20 cellular contexts compared by ENCODE assay signal in the genomic region with DNA sequence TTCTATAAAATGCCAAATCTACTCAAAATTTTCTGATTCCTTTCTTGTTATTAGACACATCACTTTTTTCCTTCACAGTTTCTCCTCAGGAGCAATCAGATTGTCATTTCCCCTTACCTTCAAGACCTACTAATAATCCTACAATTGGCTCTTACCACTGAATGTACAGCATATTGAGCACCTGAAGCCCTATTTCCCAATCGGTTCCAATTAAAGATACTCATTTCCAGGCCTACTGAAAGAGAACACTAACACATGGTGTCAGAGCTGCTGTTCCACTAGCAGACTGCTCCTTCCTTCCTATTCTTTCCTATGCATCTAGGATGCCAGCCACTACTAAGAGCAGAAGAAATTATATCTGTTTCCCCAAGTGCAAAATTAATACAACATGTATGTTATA. TPM values are rescaled to one million over a fixed set of nuclear protein-coding genes. Genes with fewer than 3 reads are reported as not detected.
DNase-seq lines count a peak whose midpoint lies in the region; ATAC-seq and TF ChIP-seq lines count a peak whose summit lies in the region.
"Had no signal": no experiment of that assay in that cellular context is flagged by ENCODE, and none has a peak within 500 bp of the region (broad histone marks: within the 10 kb centered on the region; RNA-seq: fewer than 3 reads in every experiment).

No MANE protein-coding gene starts in this region.

- peak overlapping the region in 4 of 5 experiments; percentile 10 to 92 (median 59) for H3K27ac Mint-ChIP-seq in brain
- H3K27ac Mint-ChIP-seq in glutamatergic neuron (ENCODE audit: unreplicated experiment) = peak overlapping the region; percentile 31
- H3K27ac Mint-ChIP-seq: B cell; CD4-positive, CD25-positive, alpha-beta regulatory T cell; CD8-positive, alpha-beta T cell; HFFc6 had no signal

- no peak overlapping the region for H3K4me3 ChIP-seq in coronary artery
- H3K4me3 ChIP-seq: BLaER1, GM12878, HAP-1 had no signal

- no peak overlapping the region for H3K27ac ChIP-seq in coronary artery
- H3K27ac ChIP-seq: BLaER1, C4-2B had no signal

- DNase-seq in Ammon's horn (ENCODE audit: low spot score) = peak; percentile 20
- peak; percentile 63 for DNase-seq in DMS 273 (lab: John Stamatoyannopoulos, UW; ENCODE audit: unreplicated experiment)
- DNase-seq in glutamatergic neuron = no peak
- DNase-seq in GM10266 (ENCODE audit: extremely low spot score) = no peak
- DNase-seq in coronary artery (ENCODE audit: low spot score) = no peak
- DNase-seq: Caco-2; CD4-positive, CD25-positive, alpha-beta regulatory T cell; CD8-positive, alpha-beta T cell; DMS53; DMS79 treated with DMSO at 0.1 percent for 48 hours; GOT3; HFFc6 had no signal

- no peak for ATAC-seq in HG03045 (IDR thresholded peaks at IDR 0.05; ENCODE audit: unreplicated experiment)
- ATAC-seq in GM19452 (IDR thresholded peaks at IDR 0.05; ENCODE audit: unreplicated experiment) = no peak
- ATAC-seq: CD8-positive, alpha-beta T cell; GM12878 had no signal

- H3K9me3 Mint-ChIP-seq in brain (peaks cover 0 to 8% (median 0%) of the 10 kb centered on the region in 5 experiments), glutamatergic neuron (ENCODE audit: unreplicated experiment) (no peaks in the 10 kb centered on the region)
- H3K9me3 Mint-ChIP-seq: CD8-positive, alpha-beta T cell; HFFc6 had no signal

- H3K4me3 Mint-ChIP-seq in brain = peak overlapping the region in 2 of 5 experiments; percentile 34 to 59
- H3K4me3 Mint-ChIP-seq in glutamatergic neuron (ENCODE audit: unreplicated experiment) = no peak overlapping the region
- H3K4me3 Mint-ChIP-seq: B cell; CD4-positive, CD25-positive, alpha-beta regulatory T cell; CD8-positive, alpha-beta T cell; HFFc6 had no signal

- H3K36me3 Mint-ChIP-seq in brain (peaks cover 61% of the 10 kb centered on the region), glutamatergic neuron (ENCODE audit: unreplicated experiment) (peaks cover 5% of the 10 kb centered on the region)

- H3K27me3 Mint-ChIP-seq in brain (no peaks in the 10 kb centered on the region), glutamatergic neuron (ENCODE audit: unreplicated experiment) (peaks cover 1% of the 10 kb centered on the region)
- H3K27me3 Mint-ChIP-seq: B cell; CD4-positive, CD25-positive, alpha-beta regulatory T cell had no signal

- H3K4me1 Mint-ChIP-seq in brain (no peaks in the 10 kb centered on the region), glutamatergic neuron (ENCODE audit: low read depth, unreplicated experiment) (peaks cover 14% of the 10 kb centered on the region)
- H3K4me1 Mint-ChIP-seq: B cell had no signal

- TF ChIP-seq CTCF in brain (conservative IDR thresholded peaks at IDR 0.05) = no peak
- no peak for TF ChIP-seq CTCF in glutamatergic neuron (IDR thresholded peaks at IDR 0.05; ENCODE audit: partially characterized antibody, unreplicated experiment)
- TF ChIP-seq CTCF in GM10266 (IDR thresholded peaks at IDR 0.05; ENCODE audit: control insufficient read depth, insufficient read depth, low read depth, missing control alignments) = no peak
- no peak for TF ChIP-seq CTCF in coronary artery (IDR thresholded peaks at IDR 0.05)

RNA-seq across cellular contexts. Expression of a gene that starts 34.6 kb away (rescaled TPM):
- 9.2 TPM for polyA plus RNA-seq in brain (ENCODE audit: insufficient read depth, low read depth, low replicate concordance)
- total RNA-seq in glutamatergic neuron (ENCODE audit: unreplicated experiment) = 163 TPM

RNA-seq across cellular contexts. Expression of a gene that starts 34.7 kb away (rescaled TPM):
- 3.5 TPM for polyA plus RNA-seq in brain (ENCODE audit: insufficient read depth, low read depth, low replicate concordance)
- total RNA-seq in glutamatergic neuron (ENCODE audit: unreplicated experiment) = 5.5 TPM

Comparison
In these comparisons a context has a peak if more than half of its experiments do, and no peak if none do; other contexts are left out.
1. DNase-seq: peak in Ammon's horn (single experiment) and DMS 273 (single experiment); none in glutamatergic neuron (single experiment), GM10266 (single experiment) and coronary artery (single experiment).